In the genomic region with DNA sequence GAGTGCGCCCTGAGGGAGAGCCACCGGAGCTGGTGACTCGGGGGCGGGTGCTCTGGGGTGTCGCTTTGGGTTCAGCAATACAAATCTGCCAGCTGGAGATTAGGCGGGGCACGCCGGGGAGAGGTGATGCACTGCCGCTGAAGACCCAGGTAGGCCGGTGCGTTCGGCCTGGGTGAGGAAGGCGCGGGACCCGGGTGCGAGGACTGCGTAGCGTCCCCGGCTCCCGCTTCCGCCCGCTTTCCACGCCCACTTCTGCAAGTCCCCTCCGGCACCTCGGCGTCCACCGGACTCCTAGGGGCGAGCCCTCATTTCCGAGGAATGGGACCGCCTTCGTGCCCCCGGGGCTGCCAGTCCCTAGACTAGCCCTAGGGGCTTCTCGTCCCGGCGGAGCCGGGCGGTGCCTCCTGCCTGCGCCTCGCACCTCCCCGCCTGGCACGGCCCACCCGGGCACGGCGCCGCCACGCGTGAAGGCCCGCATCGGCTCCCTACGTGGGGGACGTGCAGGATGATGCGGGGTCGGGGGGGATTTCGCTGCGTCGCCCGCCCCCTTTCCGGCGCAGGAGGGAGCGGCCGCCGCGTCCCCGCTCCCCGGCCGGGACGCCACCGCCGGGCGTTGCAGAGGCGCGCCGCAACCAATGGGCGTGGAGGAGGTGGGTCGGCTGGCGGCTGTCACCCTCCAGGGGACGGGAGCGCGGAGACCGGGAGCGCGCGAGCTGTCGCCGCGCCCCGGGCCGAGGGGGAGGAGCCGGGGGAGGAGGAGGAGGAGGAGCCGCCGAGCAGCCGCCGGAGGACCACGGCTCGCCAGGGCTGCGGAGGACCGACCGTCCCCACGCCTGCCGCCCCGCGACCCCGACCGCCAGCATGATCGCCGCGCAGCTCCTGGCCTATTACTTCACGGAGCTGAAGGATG, we compare ENCODE assay signal across 8 cellular contexts. TPM values are rescaled to one million over a fixed set of nuclear protein-coding genes. Genes with fewer than 3 reads are reported as not detected.
A peak's percentile ranks its signal among the peaks of the same experiment; 100 is the strongest.
DNase-seq lines count a peak whose midpoint lies in the region; ATAC-seq and TF ChIP-seq lines count a peak whose summit lies in the region.

No MANE protein-coding gene starts in this region.

- intact Hi-C loops in mucosa of descending colon (cut with DNase I, micrococcal nuclease): loop anchor here in 1 of 2 donors (10.0 kb wide), 1 partner anchor 66 kb away; no protein-coding TSS in a partner anchor

- peak overlapping the region; percentile 94 for H3K9ac ChIP-seq in NT2/D1 (ENCODE audit: insufficient read length, low read depth)

- H3K9me3 ChIP-seq in NT2/D1 (ENCODE audit: insufficient read depth, low read length): no peaks in the 10 kb centered on the region
- no peaks in the 10 kb centered on the region for H3K9me3 ChIP-seq in mucosa of descending colon

- TF ChIP-seq CTCF in epithelial cell of esophagus (IDR thresholded peaks at IDR 0.05; ENCODE audit: insufficient read depth, low read depth, low read length, missing control alignments) (no peak), mucosa of descending colon (IDR thresholded peaks at IDR 0.05) (no peak)

- ATAC-seq in GM19452 (IDR thresholded peaks at IDR 0.05; ENCODE audit: unreplicated experiment) (peak; percentile 82), HG03571 (IDR thresholded peaks at IDR 0.05; ENCODE audit: unreplicated experiment) (peak; percentile 74), mucosa of descending colon (peak; percentile 92)

- peak overlapping the region; percentile 92 for H3K4me3 ChIP-seq in NT2/D1 (ENCODE audit: insufficient read length, low read depth)
- peak overlapping the region; percentile 96 for H3K4me3 ChIP-seq in epithelial cell of esophagus (ENCODE audit: low read length)
- H3K4me3 ChIP-seq in mucosa of descending colon: peak overlapping the region; percentile 58

- H3K36me3 ChIP-seq in NT2/D1 (ENCODE audit: insufficient read depth, insufficient read length, low read length) (peaks cover 16% of the 10 kb centered on the region), mucosa of descending colon (ENCODE audit: low read depth) (no peaks in the 10 kb centered on the region)

- peak; percentile 70 for DNase-seq in COLO829 (ENCODE audit: low spot score)
- no peak for DNase-seq in NT2/D1 (ENCODE audit: low read depth, low spot score)
- peak; percentile 94 for DNase-seq in activated CD8-positive, alpha-beta memory T cell treated with anti-CD3 and anti-CD28 coated beads, Interleukin-2, amount 50 U/mL, for 48 hours
- peak; percentile 90 for DNase-seq in epithelial cell of esophagus (ENCODE audit: low read depth)
- peak; percentile 91 to 96 (median 96) for DNase-seq in mucosa of descending colon
- peak; percentile 88 for DNase-seq in stimulated activated CD8-positive, alpha-beta memory T cell treated with anti-CD3 and anti-CD28 coated beads, Interleukin-4, amount 100 ng/mL, for 24 hours (ENCODE audit: low read depth)

- H3K27me3 ChIP-seq in NT2/D1 (ENCODE audit: insufficient read depth, insufficient read length): no peaks in the 10 kb centered on the region

- H3K4me1 ChIP-seq in NT2/D1 (ENCODE audit: insufficient read depth, insufficient read length): peaks cover 17% of the 10 kb centered on the region
- peaks cover 29% of the 10 kb centered on the region for H3K4me1 ChIP-seq in mucosa of descending colon (ENCODE audit: low read depth)

RNA-seq across cellular contexts. Expression of a gene that starts 40.0 kb away (rescaled TPM):
- 100 to 1,000 TPM in 1 of 3 donors, 10 to 100 TPM in 2; 63.9 to 102 (median 81.3) TPM for total RNA-seq in mucosa of descending colon
